In genomic region chrX:3443186-3443585, GRCh38 we compare ENCODE assay signal across 17 cellular contexts.
DNase-seq lines count a peak whose midpoint lies in the region; ATAC-seq and TF ChIP-seq lines count a peak whose summit lies in the region.
"Had no signal": no experiment of that assay in that cellular context is flagged by ENCODE, and none has a peak within 500 bp of the region (broad histone marks: within the 10 kb centered on the region; RNA-seq: fewer than 3 reads in every experiment).

No MANE protein-coding gene starts in this region.

- H3K4me1 ChIP-seq in heart left ventricle (peaks cover 0 to 24% (median 0%) of the 10 kb centered on the region in 12 donors), right atrium auricular region (no peaks in the 10 kb centered on the region)
- no peaks in the 10 kb centered on the region for H3K4me1 ChIP-seq in CD8-positive, alpha-beta memory T cell (ENCODE audit: insufficient read depth, low read length)
- H3K4me1 ChIP-seq: BE2C, Caco-2 had no signal

- H3K27ac Mint-ChIP-seq in glutamatergic neuron (ENCODE audit: unreplicated experiment) = peak overlapping the region; percentile 22
- H3K27ac Mint-ChIP-seq in CD8-positive, alpha-beta memory T cell = no peak overlapping the region
- H3K27ac Mint-ChIP-seq: CD4-positive, CD25-positive, alpha-beta regulatory T cell had no signal

- no peaks in the 10 kb centered on the region for H3K4me1 Mint-ChIP-seq in glutamatergic neuron (ENCODE audit: low read depth, unreplicated experiment)
- no peaks in the 10 kb centered on the region for H3K4me1 Mint-ChIP-seq in CD8-positive, alpha-beta memory T cell
- H3K4me1 Mint-ChIP-seq: CD4-positive, CD25-positive, alpha-beta regulatory T cell; H9 had no signal

- H3K9me3 Mint-ChIP-seq in glutamatergic neuron (ENCODE audit: unreplicated experiment) = no peaks in the 10 kb centered on the region
- peaks cover 0 to 4% (median 0%) of the 10 kb centered on the region in 5 donors for H3K9me3 Mint-ChIP-seq in CD8-positive, alpha-beta memory T cell

- no peaks in the 10 kb centered on the region for H3K27me3 Mint-ChIP-seq in glutamatergic neuron (ENCODE audit: unreplicated experiment)
- peaks cover 0 to 6% of the 10 kb centered on the region in 2 donors for H3K27me3 Mint-ChIP-seq in CD8-positive, alpha-beta memory T cell
- H3K27me3 Mint-ChIP-seq: CD4-positive, CD25-positive, alpha-beta regulatory T cell had no signal

- DNase-seq in heart left ventricle (peak in 2 of 5 donors; percentile 29 to 33), right atrium auricular region (ENCODE audit: low spot score) (no peak), NCI-H524 (lab: John Stamatoyannopoulos, UW) (peak; percentile 91 to 98), glutamatergic neuron (no peak), KG1 (lab: John Stamatoyannopoulos, UW) (no peak), ecto neural progenitor cell (ENCODE audit: low spot score) (no peak)
- DNase-seq in CD8-positive, alpha-beta memory T cell = no peak
- DNase-seq: BE2C; Caco-2; CD4-positive, CD25-positive, alpha-beta regulatory T cell; H9; NCI-H1105; NCI-H2107; NCI-H748 treated with DMSO at 0.1 percent for 48 hours; SHP77 had no signal

- H3K27ac ChIP-seq in heart left ventricle (peak overlapping the region in 3 of 12 donors; percentile 5 to 39 (median 19)), right atrium auricular region (no peak overlapping the region)
- no peak overlapping the region for H3K27ac ChIP-seq in CD8-positive, alpha-beta memory T cell (ENCODE audit: low read depth, low read length)

- TF ChIP-seq POLR2A in heart left ventricle (IDR thresholded peaks at IDR 0.05) = no peak

- H3K9me3 ChIP-seq in heart left ventricle (no peaks in the 10 kb centered on the region), right atrium auricular region (no peaks in the 10 kb centered on the region)
- no peaks in the 10 kb centered on the region for H3K9me3 ChIP-seq in CD8-positive, alpha-beta memory T cell (ENCODE audit: low read length)
- H3K9me3 ChIP-seq: BE2C, Caco-2 had no signal

- TF ChIP-seq CTCF in heart left ventricle (IDR thresholded peaks at IDR 0.05) = no peak
- TF ChIP-seq CTCF in right atrium auricular region (IDR thresholded peaks at IDR 0.05) = no peak
- no peak for TF ChIP-seq CTCF in glutamatergic neuron (IDR thresholded peaks at IDR 0.05; ENCODE audit: partially characterized antibody, unreplicated experiment)

- intact Hi-C loops in heart left ventricle (cut with DNase I) = loop anchor here in 1 of 10 donors (10.0 kb wide), 1 partner anchor 98 kb away; the partner anchor contains the start of gene MXRA5

- POLR2A ChIA-PET in CD8-positive, alpha-beta memory T cell (lab: Charles Lee) = no interaction called here

- CTCF ChIA-PET in CD8-positive, alpha-beta memory T cell (lab: Charles Lee) = no interaction called here

- WGBS in heart left ventricle, 4 donors = 30 to 36% (median 33%) methylated on average over 4 of the region's 4 CpGs

- H3K36me3 Mint-ChIP-seq in glutamatergic neuron (ENCODE audit: unreplicated experiment) = no peaks in the 10 kb centered on the region
- H3K36me3 Mint-ChIP-seq in CD8-positive, alpha-beta memory T cell = no peaks in the 10 kb centered on the region
- H3K36me3 Mint-ChIP-seq: CD4-positive, CD25-positive, alpha-beta regulatory T cell had no signal

- H3K36me3 ChIP-seq in heart left ventricle (no peaks in the 10 kb centered on the region), right atrium auricular region (no peaks in the 10 kb centered on the region)
- H3K36me3 ChIP-seq in CD8-positive, alpha-beta memory T cell (ENCODE audit: insufficient read depth, low read length) = no peaks in the 10 kb centered on the region
- H3K36me3 ChIP-seq: BE2C had no signal

- ATAC-seq in heart left ventricle = peak in 3 of 4 donors; percentile 36 to 70 (median 44)
- ATAC-seq: K562, SK-N-SH treated with all-trans-retinoic acid at 6 μM for 48 hours had no signal

- no peak overlapping the region for H3K4me3 Mint-ChIP-seq in glutamatergic neuron (ENCODE audit: unreplicated experiment)
- H3K4me3 Mint-ChIP-seq in CD8-positive, alpha-beta memory T cell = no peak overlapping the region
- H3K4me3 Mint-ChIP-seq: CD4-positive, CD25-positive, alpha-beta regulatory T cell; H9 had no signal

- H3K27me3 ChIP-seq in heart left ventricle (no peaks in the 10 kb centered on the region), right atrium auricular region (no peaks in the 10 kb centered on the region)
- no peaks in the 10 kb centered on the region for H3K27me3 ChIP-seq in CD8-positive, alpha-beta memory T cell (ENCODE audit: insufficient read depth, low read length, poor library complexity, severe bottlenecking)
- H3K27me3 ChIP-seq: BE2C had no signal

- H3K4me3 ChIP-seq in heart left ventricle (no peak overlapping the region), right atrium auricular region (no peak overlapping the region)
- H3K4me3 ChIP-seq in CD8-positive, alpha-beta memory T cell (ENCODE audit: low read length) = no peak overlapping the region
- H3K4me3 ChIP-seq: K562 had no signal

Comparison
In these comparisons a context has a peak if more than half of its experiments do, and no peak if none do; other contexts are left out.
1. DNase-seq: peak in NCI-H524 (2 of 2); none in right atrium auricular region (single experiment), glutamatergic neuron (single experiment), KG1 (single experiment), CD8-positive, alpha-beta memory T cell (0 of 5) and ecto neural progenitor cell (single experiment).